ENCODE assay signal across 21 cellular contexts in genomic region chr18:55524353-55525123, GRCh38.
"Had no signal": no experiment of that assay in that cellular context is flagged by ENCODE, and none has a peak within 500 bp of the region (broad histone marks: within the 10 kb centered on the region; RNA-seq: fewer than 3 reads in every experiment).

No MANE protein-coding gene starts in this region.

- H3K27ac ChIP-seq: cardiac muscle cell, lower lobe of right lung, spleen, upper lobe of right lung, VCaP had no signal

- H3K9me3 ChIP-seq: lower lobe of right lung, spleen, upper lobe of right lung had no signal

- FAIRE-seq: keratinocyte had no signal

- ATAC-seq: activated CD8-positive, alpha-beta T cell treated with anti-CD3 and anti-CD28 coated beads, Interleukin-2, amount 10 ng/mL, durations not matched to agents 7 days and 5 days; activated naive CD8-positive, alpha-beta T cell treated with anti-CD3 and anti-CD28 coated beads, Interleukin-2, amount 50 U/mL, for 24 hours; lower lobe of right lung; upper lobe of right lung had no signal

- DNase-seq: activated CD4-positive, alpha-beta T cell treated with anti-CD3 and anti-CD28 coated beads for 1 hour; activated CD4-positive, alpha-beta T cell treated with anti-CD3 and anti-CD28 coated beads, Interleukin-2, amount 50 U/mL, for 1 hour; activated CD8-positive, alpha-beta T cell treated with anti-CD3 and anti-CD28 coated beads, Interleukin-2, amount 10 ng/mL, durations not matched to agents 7 days and 5 days; activated gamma-delta T cell; activated naive CD4-positive, alpha-beta T cell treated with anti-CD3 and anti-CD28 coated beads, Interleukin-2, amount 50 U/mL, for 16 hours; activated naive CD8-positive, alpha-beta T cell treated with anti-CD3 and anti-CD28 coated beads, Interleukin-2, amount 50 U/mL, for 24 hours; cortex of kidney; erythroblast; foreskin fibroblast; hippocampal formation; lower lobe of right lung; mesendoderm; naive B cell; spleen; stimulated activated CD4-positive, alpha-beta T cell treated with anti-CD3 and anti-CD28 coated beads, Interleukin-4, amount 100 ng/mL, for 1 hour; stimulated activated naive CD4-positive, alpha-beta T cell treated with Interleukin-2 at 50 U/mL for 16 hours; T-helper 2 cell; upper lobe of right lung had no signal

- H3K36me3 ChIP-seq: cardiac muscle cell, lower lobe of right lung, spleen, upper lobe of right lung had no signal

- H3K4me3 ChIP-seq: cardiac muscle cell, lower lobe of right lung, spleen, upper lobe of right lung had no signal

- H3K27me3 ChIP-seq: cardiac muscle cell, spleen, upper lobe of right lung had no signal
